Comparison of ENCODE assay signal across 12 cellular contexts in the genomic region with DNA sequence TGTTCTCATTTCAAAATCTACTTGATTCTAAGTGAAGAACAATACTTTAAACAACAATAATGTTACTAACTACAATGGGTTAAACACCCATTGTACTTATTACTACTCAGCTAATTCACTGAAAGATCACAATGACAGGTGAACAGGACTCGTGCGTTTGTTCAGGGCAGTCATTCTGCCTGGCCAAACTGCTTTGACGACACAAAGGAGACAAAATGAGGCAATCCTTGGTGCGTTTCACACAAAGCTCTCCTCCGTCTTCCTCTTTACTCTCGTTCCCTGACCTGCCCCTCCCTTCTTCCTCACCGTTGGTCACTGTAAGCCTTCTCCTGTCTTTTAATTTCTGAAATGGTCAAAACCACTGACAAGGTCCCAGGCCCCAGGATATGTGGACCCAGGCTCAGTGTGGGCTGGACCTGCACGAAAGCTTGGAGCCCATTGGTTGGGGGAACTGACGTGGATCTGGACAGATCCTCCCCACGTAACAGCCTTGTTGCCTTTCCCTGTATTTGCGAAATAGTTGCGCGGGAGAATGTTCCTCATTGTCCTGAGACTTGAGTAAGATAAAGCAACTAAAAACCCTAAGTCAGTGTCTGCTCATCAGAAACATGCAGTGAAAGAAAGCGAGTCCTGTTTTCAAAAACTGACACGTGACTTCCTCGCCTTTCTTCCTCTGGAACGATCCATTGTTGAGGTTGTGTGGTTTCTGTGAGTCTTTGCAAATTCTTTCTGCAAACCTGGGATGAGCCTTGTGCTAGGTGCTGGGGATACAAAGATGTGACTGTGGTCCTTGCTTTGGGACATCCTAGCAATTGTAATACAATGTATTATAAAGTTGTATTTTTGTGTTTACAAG.
DNase-seq lines count a peak whose midpoint lies in the region; ATAC-seq and TF ChIP-seq lines count a peak whose summit lies in the region.
"Had no signal": no experiment of that assay in that cellular context is flagged by ENCODE, and none has a peak within 500 bp of the region (broad histone marks: within the 10 kb centered on the region; RNA-seq: fewer than 3 reads in every experiment).

No MANE protein-coding gene starts in this region.

- no peak overlapping the region for H2AK5ac ChIP-seq in trophoblast cell (ENCODE audit: low read length)

- no peak for TF ChIP-seq POLR2A in suprapubic skin (IDR thresholded peaks at IDR 0.05)

- H3K79me1 ChIP-seq in trophoblast cell (ENCODE audit: low read length): no peaks in the 10 kb centered on the region

- H3K36me3 ChIP-seq in Caco-2 (ENCODE audit: control insufficient read depth, insufficient read depth, low read length): no peaks in the 10 kb centered on the region
- no peaks in the 10 kb centered on the region for H3K36me3 ChIP-seq in trophoblast cell (ENCODE audit: control insufficient read depth in 1 of 2, insufficient read depth in 2 of 2, low read length in 2 of 2)
- no peaks in the 10 kb centered on the region for H3K36me3 ChIP-seq in suprapubic skin

- H3K9ac ChIP-seq in trophoblast cell (ENCODE audit: low read length): no peak overlapping the region

- H3K27ac ChIP-seq in trophoblast cell (ENCODE audit: low read depth, low read length) (no peak overlapping the region), suprapubic skin (no peak overlapping the region)

- ATAC-seq in T-helper 17 cell (peak; percentile 35), left cardiac atrium (peak; percentile 55 to 91), HG02840 (IDR thresholded peaks at IDR 0.05; ENCODE audit: low FRiP score, unreplicated experiment) (no peak)

- no peak overlapping the region for H3K14ac ChIP-seq in trophoblast cell (ENCODE audit: low read length)

- H3K9me3 ChIP-seq in Caco-2 (0 out of 2 replicates have a peak, but pooled peaks cover 3% of the 10 kb centered on the region), T-helper 17 cell (ENCODE audit: control insufficient read depth, low read length, poor library complexity, severe bottlenecking) (no peaks in the 10 kb centered on the region), trophoblast cell (ENCODE audit: insufficient read depth, low read depth, low read length) (no peaks in the 10 kb centered on the region), suprapubic skin (no peaks in the 10 kb centered on the region)

- H3K9me3 Mint-ChIP-seq in Caco-2 (ENCODE audit: unreplicated experiment): no peaks in the 10 kb centered on the region
- H3K9me3 Mint-ChIP-seq: mesothelial cell of epicardium had no signal

- intact Hi-C loops in Caco-2 (cut with micrococcal nuclease; ENCODE audit: unreplicated experiment): loop anchor here (2.0 to 5.0 kb wide), 3 partner anchors 29 to 149 kb away; a partner anchor contains a TSS
- intact Hi-C loops in left cardiac atrium (cut with DNase I): no loop called here

- H3K27ac Mint-ChIP-seq in Caco-2 (ENCODE audit: unreplicated experiment): peak overlapping the region; percentile 79
- no peak overlapping the region for H3K27ac Mint-ChIP-seq in T-helper 17 cell
- H3K27ac Mint-ChIP-seq: mesothelial cell of epicardium had no signal

- BruUV-seq in Caco-2 (replicated peaks; lab: Mats Ljungman, UMichigan): TSS peak; percentile 99

- H3K36me3 Mint-ChIP-seq in Caco-2 (ENCODE audit: insufficient read depth, unreplicated experiment): no peaks in the 10 kb centered on the region
- H3K36me3 Mint-ChIP-seq in T-helper 17 cell (ENCODE audit: low read depth): no peaks in the 10 kb centered on the region
- H3K36me3 Mint-ChIP-seq: mesothelial cell of epicardium had no signal

- peak; percentile 60 to 63 for DNase-seq in Caco-2
- DNase-seq in T-helper 17 cell: no peak
- peak; percentile 35 for DNase-seq in left cardiac atrium
- DNase-seq in trophoblast cell: peak; percentile 90 to 93
- DNase-seq in NCI-H446 (lab: John Stamatoyannopoulos, UW): no peak
- DNase-seq in suprapubic skin (ENCODE audit: low spot score in 2 of 2): no peak
- no peak for DNase-seq in HPDE6-E6E7 (ENCODE audit: extremely low spot score)
- DNase-seq: DMS 273 treated with DMSO at 0.1 percent for 48 hours; stimulated activated CD4-positive, alpha-beta T cell treated with anti-CD3 and anti-CD28 coated beads, Interleukin-4, amount 100 ng/mL, for 24 hours; T1000 had no signal

- H3K27me3 ChIP-seq in Caco-2 (replicated peaks; ENCODE audit: control insufficient read depth, insufficient read depth, low read length) (no peaks in the 10 kb centered on the region), trophoblast cell (ENCODE audit: insufficient read depth, low read length) (no peaks in the 10 kb centered on the region), suprapubic skin (no peaks in the 10 kb centered on the region)

- no peak for TF ChIP-seq EP300 in suprapubic skin (IDR thresholded peaks at IDR 0.05)

- CTCF ChIA-PET in Caco-2 (lab: Charles Lee): interaction anchor here (0.5 to 0.6 kb wide), 3 partner anchors 52 to 104 kb away, joined by 4 to 5 read pairs (median 5); no protein-coding TSS in a partner anchor

- POLR2A ChIA-PET in Caco-2 (lab: Charles Lee): no interaction called here

- no CpG with 5 or more reads among the region's 17 CpGs for WGBS in trophoblast cell (ENCODE audit: extremely low coverage, insufficient coverage, insufficient read length)
- 75% methylated on average over 17 of the region's 17 CpGs for WGBS in suprapubic skin

- H3K4me3 Mint-ChIP-seq in Caco-2 (ENCODE audit: unreplicated experiment) (peak overlapping the region; percentile 69), T-helper 17 cell (peak overlapping the region; percentile 63)
- H3K4me3 Mint-ChIP-seq: mesothelial cell of epicardium had no signal

- H4K91ac ChIP-seq in trophoblast cell (ENCODE audit: low read depth, low read length): no peak overlapping the region

- no peaks in the 10 kb centered on the region for H3K79me2 ChIP-seq in trophoblast cell (ENCODE audit: control insufficient read depth, insufficient read depth, low read length, poor library complexity)

- no peak overlapping the region for H2BK120ac ChIP-seq in trophoblast cell (ENCODE audit: insufficient read depth, low read length, poor library complexity)

- no peak overlapping the region for H2BK5ac ChIP-seq in trophoblast cell (ENCODE audit: low read depth, low read length, poor library complexity)

- no peak overlapping the region for H4K8ac ChIP-seq in trophoblast cell (ENCODE audit: low read depth, low read length)

- H2AFZ ChIP-seq in trophoblast cell (ENCODE audit: insufficient read depth, low read length, poor library complexity): no peak overlapping the region

- H3K4ac ChIP-seq in trophoblast cell (ENCODE audit: low read depth, low read length): no peak overlapping the region

- H3K27me3 Mint-ChIP-seq in Caco-2 (ENCODE audit: insufficient read depth, unreplicated experiment): no peaks in the 10 kb centered on the region
- H3K27me3 Mint-ChIP-seq in T-helper 17 cell: peaks cover 29% of the 10 kb centered on the region

- H3K4me1 ChIP-seq in Caco-2 (peaks cover 12% of the 10 kb centered on the region; the same call in 1 of the 2 replicates), trophoblast cell (ENCODE audit: control insufficient read depth in 1 of 2, insufficient read depth in 2 of 2, low read length in 2 of 2) (no peaks in the 10 kb centered on the region), suprapubic skin (no peaks in the 10 kb centered on the region)

- TF ChIP-seq CTCF in Caco-2 (IDR thresholded peaks at IDR 0.05; ENCODE audit: insufficient read depth in 1 of 2, low read depth in 1 of 2, low read length in 1 of 2, severe bottlenecking in 1 of 2, unreplicated experiment in 1 of 2): no peak
- TF ChIP-seq CTCF in suprapubic skin (IDR thresholded peaks at IDR 0.05): no peak

- H3K4me1 Mint-ChIP-seq in Caco-2 (ENCODE audit: low read depth, unreplicated experiment): peaks cover 11% of the 10 kb centered on the region
- peaks cover 8% of the 10 kb centered on the region for H3K4me1 Mint-ChIP-seq in T-helper 17 cell

- no peak overlapping the region for H4K12ac ChIP-seq in trophoblast cell (ENCODE audit: low read depth, low read length)

- H3K4me2 ChIP-seq in trophoblast cell (ENCODE audit: low read length): no peak overlapping the region

- no peak overlapping the region for H3K23ac ChIP-seq in trophoblast cell (ENCODE audit: low read length)

- H2BK12ac ChIP-seq in trophoblast cell (ENCODE audit: low read length): no peak overlapping the region

- H3K4me3 ChIP-seq in Caco-2 (ENCODE audit: low read depth, low read length) (peak overlapping the region; percentile 22), trophoblast cell (ENCODE audit: low read depth, low read length) (peak overlapping the region; percentile 30), suprapubic skin (no peak overlapping the region)

- no peak overlapping the region for H3K18ac ChIP-seq in trophoblast cell (ENCODE audit: low read length)

Comparison
In these comparisons a context has a peak if more than half of its experiments do, and no peak if none do; other contexts are left out.
1. DNase-seq: peak in Caco-2 (2 of 2), left cardiac atrium (single experiment) and trophoblast cell (2 of 2); none in T-helper 17 cell (0 of 3), NCI-H446 (0 of 2), suprapubic skin (0 of 2) and HPDE6-E6E7 (single experiment).